25 cellular contexts compared by ENCODE assay signal in the genomic region with DNA sequence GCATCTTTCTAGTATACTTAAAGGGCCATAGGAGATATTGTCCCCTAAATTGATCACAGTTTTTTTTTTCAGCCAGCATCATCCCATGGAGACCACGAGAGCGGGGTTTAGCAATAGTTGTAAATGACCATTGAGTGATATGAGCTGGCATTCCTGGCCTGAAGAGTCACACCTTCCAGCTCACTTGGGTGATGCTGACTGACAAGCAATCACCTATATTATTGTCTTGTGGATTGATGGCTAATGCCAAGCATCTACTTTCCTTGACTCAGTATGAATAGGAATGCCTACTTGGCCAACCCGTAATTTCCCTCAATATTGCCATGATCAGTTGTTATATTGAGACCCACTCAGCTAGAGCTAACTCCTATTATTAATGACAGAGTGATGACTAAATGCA.
DNase-seq lines count a peak whose midpoint lies in the region; ATAC-seq, FAIRE-seq and TF ChIP-seq lines count a peak whose summit lies in the region.
"Had no signal": no experiment of that assay in that cellular context is flagged by ENCODE, and none has a peak within 500 bp of the region (broad histone marks: within the 10 kb centered on the region; RNA-seq: fewer than 3 reads in every experiment).

No MANE protein-coding gene starts in this region.

- H3K79me1 ChIP-seq in IMR-90 (ENCODE audit: low read depth in 1 of 2, low read length in 2 of 2) = no peaks in the 10 kb centered on the region

- H3K9me1 ChIP-seq in IMR-90 (ENCODE audit: insufficient read depth, low read length) = no peaks in the 10 kb centered on the region

- POLR2A ChIA-PET in IMR-90 (lab: Charles Lee; ENCODE audit: unreplicated experiment) = interaction anchor here (0.6 kb wide), 1 partner anchor 353 kb away, joined by 4 read pairs; no protein-coding TSS in a partner anchor

- H2AK5ac ChIP-seq in IMR-90 (ENCODE audit: low read depth, low read length) = no peak overlapping the region

- dilution Hi-C loops in IMR-90 (cut with HindIII; ENCODE audit: low sequenced_read_pairs, unreplicated experiment) = no loop called here

- H3K27me3 ChIP-seq in IMR-90 (ENCODE audit: control insufficient read depth, insufficient read depth, low read length) (no peaks in the 10 kb centered on the region; the same call in 1 of the 2 replicates), astrocyte (ENCODE audit: insufficient read depth, low read length) (no peaks in the 10 kb centered on the region)
- H3K27me3 ChIP-seq: gastroesophageal sphincter had no signal

- H3K14ac ChIP-seq in IMR-90 (replicated peaks; ENCODE audit: low read depth, low read length) = 0 out of 2 replicates have a peak overlapping the region, but pooled peaks have one; percentile 18

- H3K4me3 ChIP-seq in IMR-90 (ENCODE audit: insufficient read depth, low read depth, low read length) = no peak overlapping the region
- no peak overlapping the region for H3K4me3 ChIP-seq in astrocyte (ENCODE audit: insufficient read depth, low read depth, low read length)
- H3K4me3 ChIP-seq: gastroesophageal sphincter, GM23338 had no signal

- H3K4me1 ChIP-seq in IMR-90 (ENCODE audit: control insufficient read depth, insufficient read depth, low read length) (peaks cover 5% of the 10 kb centered on the region), astrocyte (ENCODE audit: insufficient read depth, low read length) (peaks cover 37% of the 10 kb centered on the region)
- H3K4me1 ChIP-seq: parathyroid adenoma had no signal

- no peaks in the 10 kb centered on the region for H4K20me1 ChIP-seq in IMR-90 (ENCODE audit: insufficient read depth, low read length)
- H4K20me1 ChIP-seq in astrocyte (ENCODE audit: insufficient read depth, low read length) = no peaks in the 10 kb centered on the region

- in situ Hi-C loops in IMR-90 (cut with MboI; ENCODE audit: low sequenced_read_pairs) = no loop called here

- FAIRE-seq in astrocyte (lab: Jason Lieb, UNC) = peak; percentile 81
- FAIRE-seq: TTC549 had no signal

- H4K8ac ChIP-seq in IMR-90 (ENCODE audit: low read depth in 2 of 2, low read length in 2 of 2) = peak overlapping the region in 1 of 2 experiments; percentile 12; a peak in 1 of 4 replicates

- H3K36me3 ChIP-seq in IMR-90 (ENCODE audit: control insufficient read depth, insufficient read depth, low read length) (no peaks in the 10 kb centered on the region), astrocyte (ENCODE audit: insufficient read depth, low read length) (no peaks in the 10 kb centered on the region)
- H3K36me3 ChIP-seq: gastroesophageal sphincter had no signal

- H2BK120ac ChIP-seq in IMR-90 (ENCODE audit: low read depth, low read length) = peak overlapping the region; percentile 31

- no peaks in the 10 kb centered on the region for H3K27me3 Mint-ChIP-seq in astrocyte (ENCODE audit: low read depth, unreplicated experiment)
- H3K27me3 Mint-ChIP-seq: activated CD4-positive, alpha-beta T cell treated with anti-CD3 and anti-CD28 coated beads, Interleukin-2, amount 10 ng/mL, durations not matched to agents 7 days and 5 days; activated naive CD8-positive, alpha-beta T cell treated with anti-CD3 and anti-CD28 coated beads, Interleukin-2, amount 10 ng/mL, durations not matched to agents 7 days and 5 days; stimulated activated naive B cell treated with anti-CD40 and anti-IgM and Interleukin-4, amounts not matched to agents 10 μg/mL and 1 μg/mL and 100 μg/mL, for 72 hours; T-cell had no signal

- CTCF ChIA-PET in IMR-90 (lab: Yijun Ruan, JAX) = interaction anchor here (0.7 kb wide), 1 partner anchor 11 kb away, joined by 3 read pairs; no protein-coding TSS in a partner anchor

- DNase-seq in EH (ENCODE audit: low read depth) = peak; percentile 16
- no peak for DNase-seq in IMR-90
- peak; percentile 33 for DNase-seq in astrocyte (ENCODE audit: low read depth)
- DNase-seq in kidney glomerular epithelial cell (lab: John Stamatoyannopoulos, UW) = peak; percentile 19
- DNase-seq in stimulated activated CD4-positive, alpha-beta T cell treated with anti-CD3 and anti-CD28 coated beads, Interleukin-15, amount 100 ng/mL, for 24 hours = no peak
- no peak for DNase-seq in GM20000 (ENCODE audit: low spot score)
- no peak for DNase-seq in AG20443 (ENCODE audit: low spot score)
- DNase-seq in NCI-H82 treated with DMSO at 0.1 percent for 48 hours (lab: John Stamatoyannopoulos, UW; ENCODE audit: unreplicated experiment) = no peak
- DNase-seq: activated CD4-positive, alpha-beta T cell treated with anti-CD3 and anti-CD28 coated beads, Interleukin-2, amount 10 ng/mL, durations not matched to agents 7 days and 5 days; activated naive CD8-positive, alpha-beta T cell treated with anti-CD3 and anti-CD28 coated beads, Interleukin-2, amount 10 ng/mL, durations not matched to agents 7 days and 5 days; GF-D8; left colon; MM.1S; natural killer cell; NCI-H1436; NCI-H2171; NCI-H69; SHP77; stimulated activated CD4-positive, alpha-beta T cell treated with anti-CD3 and anti-CD28 coated beads, Interleukin-2, amount 100 ng/mL, for 24 hours; stimulated activated naive B cell treated with anti-CD40 and anti-IgM and Interleukin-4, amounts not matched to agents 10 μg/mL and 1 μg/mL and 100 μg/mL, for 72 hours; T-cell had no signal

- H3K56ac ChIP-seq in IMR-90 (ENCODE audit: extremely low read depth, insufficient read depth, low read length) = no peak overlapping the region

- H2AK9ac ChIP-seq in IMR-90 (replicated peaks; ENCODE audit: low read depth, low read length, poor library complexity) = no peak overlapping the region

- TF ChIP-seq POLR2A in IMR-90 (IDR thresholded peaks at IDR 0.05; ENCODE audit: low read depth, low read length) = no peak

- BruUV-seq in IMR-90 (replicated peaks; lab: Mats Ljungman, UMichigan) = no TSS peak

- intact Hi-C loops in IMR-90 (cut with micrococcal nuclease) = no loop called here

- no peak for TF ChIP-seq CTCF in IMR-90 (conservative IDR thresholded peaks at IDR 0.05; ENCODE audit: low read depth, low read length)
- TF ChIP-seq CTCF in astrocyte (IDR thresholded peaks at IDR 0.05; ENCODE audit: insufficient read depth, low read depth, low read length) = no peak
- no peak for TF ChIP-seq CTCF in GM20000 (IDR thresholded peaks at IDR 0.05; ENCODE audit: extremely low read depth, missing control alignments)

- no peak overlapping the region for H2BK15ac ChIP-seq in IMR-90 (ENCODE audit: low read depth, low read length)

- ATAC-seq in IMR-90 (ENCODE audit: low read depth) = no peak
- ATAC-seq: gastroesophageal sphincter; GM23338; left colon; natural killer cell; stimulated activated naive B cell treated with anti-CD40 and anti-IgM and Interleukin-4, amounts not matched to agents 10 μg/mL and 1 μg/mL and 100 μg/mL, for 72 hours; T-cell had no signal

- H3K4me3 Mint-ChIP-seq in astrocyte (ENCODE audit: unreplicated experiment) = no peak overlapping the region
- H3K4me3 Mint-ChIP-seq: activated CD4-positive, alpha-beta T cell treated with anti-CD3 and anti-CD28 coated beads, Interleukin-2, amount 10 ng/mL, durations not matched to agents 7 days and 5 days; activated naive CD8-positive, alpha-beta T cell treated with anti-CD3 and anti-CD28 coated beads, Interleukin-2, amount 10 ng/mL, durations not matched to agents 7 days and 5 days; GM23338; natural killer cell; stimulated activated naive B cell treated with anti-CD40 and anti-IgM and Interleukin-4, amounts not matched to agents 10 μg/mL and 1 μg/mL and 100 μg/mL, for 72 hours; T-cell had no signal

- no CpG with 5 or more reads among the region's 3 CpGs for WGBS in IMR-90 (ENCODE audit: extremely low coverage in 2 of 2, insufficient read length in 1 of 2), 2 experiments

- H3K9me3 Mint-ChIP-seq in astrocyte (ENCODE audit: unreplicated experiment) = no peaks in the 10 kb centered on the region
- H3K9me3 Mint-ChIP-seq: activated CD4-positive, alpha-beta T cell treated with anti-CD3 and anti-CD28 coated beads, Interleukin-2, amount 10 ng/mL, durations not matched to agents 7 days and 5 days; activated naive CD8-positive, alpha-beta T cell treated with anti-CD3 and anti-CD28 coated beads, Interleukin-2, amount 10 ng/mL, durations not matched to agents 7 days and 5 days; GM23338; stimulated activated naive B cell treated with anti-CD40 and anti-IgM and Interleukin-4, amounts not matched to agents 10 μg/mL and 1 μg/mL and 100 μg/mL, for 72 hours; T-cell had no signal

- H3K27ac ChIP-seq in IMR-90 (ENCODE audit: insufficient read depth, low read length) (no peak overlapping the region), astrocyte (ENCODE audit: low read depth, low read length) (peak overlapping the region; percentile 85)
- H3K27ac ChIP-seq: parathyroid adenoma had no signal

- H3K4me2 ChIP-seq in IMR-90 (ENCODE audit: low read depth, low read length) (no peak overlapping the region), astrocyte (ENCODE audit: low read length) (peak overlapping the region; percentile 69)
- H3K4me2 ChIP-seq: GM23338 had no signal

- H3K9ac ChIP-seq in IMR-90 (ENCODE audit: low read depth, low read length) (no peak overlapping the region), astrocyte (ENCODE audit: low read length) (no peak overlapping the region)
- H3K9ac ChIP-seq: parathyroid adenoma had no signal

- no peaks in the 10 kb centered on the region for H3K36me3 Mint-ChIP-seq in astrocyte (ENCODE audit: low read depth, unreplicated experiment)
- H3K36me3 Mint-ChIP-seq: activated naive CD8-positive, alpha-beta T cell treated with anti-CD3 and anti-CD28 coated beads, Interleukin-2, amount 10 ng/mL, durations not matched to agents 7 days and 5 days; natural killer cell; stimulated activated naive B cell treated with anti-CD40 and anti-IgM and Interleukin-4, amounts not matched to agents 10 μg/mL and 1 μg/mL and 100 μg/mL, for 72 hours; T-cell had no signal

- no peak overlapping the region for H3K27ac Mint-ChIP-seq in astrocyte (ENCODE audit: unreplicated experiment)
- H3K27ac Mint-ChIP-seq: activated CD4-positive, alpha-beta T cell treated with anti-CD3 and anti-CD28 coated beads, Interleukin-2, amount 10 ng/mL, durations not matched to agents 7 days and 5 days; activated naive CD8-positive, alpha-beta T cell treated with anti-CD3 and anti-CD28 coated beads, Interleukin-2, amount 10 ng/mL, durations not matched to agents 7 days and 5 days; GM23338; natural killer cell; stimulated activated naive B cell treated with anti-CD40 and anti-IgM and Interleukin-4, amounts not matched to agents 10 μg/mL and 1 μg/mL and 100 μg/mL, for 72 hours; T-cell had no signal

- no peak overlapping the region for H4K91ac ChIP-seq in IMR-90 (ENCODE audit: insufficient read depth, low read depth, low read length)

- H3K9me3 ChIP-seq in IMR-90 (ENCODE audit: control insufficient read depth, insufficient read depth, low read length) = no peaks in the 10 kb centered on the region
- no peaks in the 10 kb centered on the region for H3K9me3 ChIP-seq in astrocyte (ENCODE audit: insufficient read depth, low read depth, low read length)
- H3K9me3 ChIP-seq: gastroesophageal sphincter had no signal

- H3K18ac ChIP-seq in IMR-90 (ENCODE audit: low read depth, low read length) = no peak overlapping the region

- peaks cover 9% of the 10 kb centered on the region for H3K4me1 Mint-ChIP-seq in astrocyte (ENCODE audit: low read depth, unreplicated experiment)
- H3K4me1 Mint-ChIP-seq: activated CD4-positive, alpha-beta T cell treated with anti-CD3 and anti-CD28 coated beads, Interleukin-2, amount 10 ng/mL, durations not matched to agents 7 days and 5 days; activated naive CD8-positive, alpha-beta T cell treated with anti-CD3 and anti-CD28 coated beads, Interleukin-2, amount 10 ng/mL, durations not matched to agents 7 days and 5 days; GM23338; natural killer cell; stimulated activated naive B cell treated with anti-CD40 and anti-IgM and Interleukin-4, amounts not matched to agents 10 μg/mL and 1 μg/mL and 100 μg/mL, for 72 hours; T-cell had no signal

- H2BK5ac ChIP-seq in IMR-90 (ENCODE audit: low read depth, low read length, poor library complexity, severe bottlenecking) = no peak overlapping the region

- 0 out of 2 replicates have a peak overlapping the region, but pooled peaks have one; percentile 20 for H3K4ac ChIP-seq in IMR-90 (ENCODE audit: low read depth, low read length)

- TF ChIP-seq RAD21 in IMR-90 (IDR thresholded peaks at IDR 0.05; ENCODE audit: low read length) = no peak

- H2AFZ ChIP-seq in IMR-90 (replicated peaks; ENCODE audit: low read length, poor library complexity) (no peak overlapping the region), astrocyte (ENCODE audit: low read depth, low read length) (no peak overlapping the region)
- H2AFZ ChIP-seq: GM23338, parathyroid adenoma had no signal

- H2BK20ac ChIP-seq in IMR-90 (ENCODE audit: low read depth, low read length) = no peak overlapping the region

- no peak overlapping the region for H4K5ac ChIP-seq in IMR-90 (ENCODE audit: low read depth, low read length)

- peaks cover 16% of the 10 kb centered on the region for H3K79me2 ChIP-seq in astrocyte (ENCODE audit: insufficient read depth, low read length)
- H3K79me2 ChIP-seq: parathyroid adenoma had no signal

- H3K23ac ChIP-seq in IMR-90 (ENCODE audit: low read depth, low read length) = no peak overlapping the region

Comparison
In these comparisons a context has a peak if more than half of its experiments do, and no peak if none do; other contexts are left out.
1. DNase-seq: peak in EH (single experiment), astrocyte (single experiment) and kidney glomerular epithelial cell (single experiment); none in IMR-90 (single experiment), stimulated activated CD4-positive, alpha-beta T cell treated with anti-CD3 and anti-CD28 coated beads, Interleukin-15, amount 100 ng/mL, for 24 hours (single experiment), GM20000 (single experiment), AG20443 (single experiment) and NCI-H82 treated with DMSO at 0.1 percent for 48 hours (single experiment).